Comparison of ENCODE assay signal across 1 cellular context in genomic region chr7:7421850-7422249, GRCh38.
TF ChIP-seq lines count a peak whose summit lies in the region.

No MANE protein-coding gene starts in this region.

TF ChIP-seq in GM23338, 12 proteins besides CTCF, POLR2A, EP300 and RAD21 (continued from another document):
- TF ChIP-seq ETS1 (IDR thresholded peaks at IDR 0.05): no peak
- TF ChIP-seq CREB1 (CRISPR knock-in tag; IDR thresholded peaks at IDR 0.05; ENCODE audit: low read depth): no peak
- TF ChIP-seq JUNB (IDR thresholded peaks at IDR 0.05; ENCODE audit: unreplicated experiment): no peak
- TF ChIP-seq EZH2phosphoT487 (IDR thresholded peaks at IDR 0.05; ENCODE audit: unreplicated experiment): no peak
- no peak for TF ChIP-seq NANOG (IDR thresholded peaks at IDR 0.05; ENCODE audit: borderline replicate concordance)
- no peak for TF ChIP-seq REST (IDR thresholded peaks at IDR 0.05; ENCODE audit: unreplicated experiment)
